1 cellular context compared by ENCODE assay signal in the genomic region with DNA sequence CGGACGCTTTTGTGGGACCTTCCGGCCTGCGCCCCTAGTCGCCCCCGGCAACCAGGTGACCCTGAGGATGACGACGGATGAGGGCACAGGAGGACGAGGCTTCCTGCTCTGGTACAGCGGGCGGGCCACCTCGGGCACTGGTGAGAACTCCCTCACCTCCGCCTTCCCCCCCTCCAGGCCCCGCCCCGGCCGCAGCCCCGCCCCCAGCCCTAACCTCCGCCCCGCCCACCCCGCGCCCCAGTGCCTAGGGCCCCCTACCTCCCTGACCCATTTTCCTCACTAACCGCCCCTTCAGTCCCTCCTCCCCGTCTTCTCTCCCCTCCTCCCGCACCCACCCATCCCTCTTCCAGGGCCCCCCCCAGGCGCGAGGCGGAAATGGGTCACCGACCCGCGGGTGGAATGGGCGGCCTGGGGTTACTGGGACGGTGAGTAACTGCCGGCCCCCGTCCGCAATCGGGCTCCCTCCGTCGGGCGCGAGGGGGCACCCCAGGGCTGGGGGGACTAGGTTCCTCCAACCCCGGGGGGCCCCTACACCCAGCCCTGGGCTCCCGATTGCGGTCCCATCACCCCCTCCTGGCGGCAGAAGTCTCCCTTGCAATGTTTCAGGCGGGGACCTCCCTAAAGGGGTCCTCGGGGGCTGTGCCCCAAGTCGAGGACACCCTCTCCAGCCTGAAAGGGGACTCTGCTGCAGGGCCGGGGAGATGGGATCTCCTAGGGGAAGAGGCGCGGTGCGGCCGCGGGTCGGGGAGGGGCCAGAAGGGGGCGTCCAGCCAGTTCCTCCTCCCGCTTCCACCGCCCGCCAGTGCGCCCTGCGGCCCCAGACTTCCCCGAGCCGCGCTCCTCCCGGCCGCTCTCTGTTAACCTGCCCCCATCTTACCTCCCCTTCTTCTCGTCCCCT.
TF ChIP-seq lines count a peak whose summit lies in the region.

No MANE protein-coding gene starts in this region.

TF ChIP-seq in K562, 482 proteins besides CTCF, POLR2A, EP300 and RAD21 (continues in another document):
- TF ChIP-seq, protein P1, sequence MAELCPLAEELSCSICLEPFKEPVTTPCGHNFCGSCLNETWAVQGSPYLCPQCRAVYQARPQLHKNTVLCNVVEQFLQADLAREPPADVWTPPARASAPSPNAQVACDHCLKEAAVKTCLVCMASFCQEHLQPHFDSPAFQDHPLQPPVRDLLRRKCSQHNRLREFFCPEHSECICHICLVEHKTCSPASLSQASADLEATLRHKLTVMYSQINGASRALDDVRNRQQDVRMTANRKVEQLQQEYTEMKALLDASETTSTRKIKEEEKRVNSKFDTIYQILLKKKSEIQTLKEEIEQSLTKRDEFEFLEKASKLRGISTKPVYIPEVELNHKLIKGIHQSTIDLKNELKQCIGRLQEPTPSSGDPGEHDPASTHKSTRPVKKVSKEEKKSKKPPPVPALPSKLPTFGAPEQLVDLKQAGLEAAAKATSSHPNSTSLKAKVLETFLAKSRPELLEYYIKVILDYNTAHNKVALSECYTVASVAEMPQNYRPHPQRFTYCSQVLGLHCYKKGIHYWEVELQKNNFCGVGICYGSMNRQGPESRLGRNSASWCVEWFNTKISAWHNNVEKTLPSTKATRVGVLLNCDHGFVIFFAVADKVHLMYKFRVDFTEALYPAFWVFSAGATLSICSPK (IDR thresholded peaks at IDR 0.05; ENCODE audit: borderline replicate concordance), result no peak
- TF ChIP-seq NFE2 (IDR thresholded peaks at IDR 0.05; ENCODE audit: low read depth), result no peak
- TF ChIP-seq TAF7 (tag; IDR thresholded peaks at IDR 0.05), result no peak
- peak; percentile 67 to 91; a peak in 1 of 4 replicates for TF ChIP-seq SIN3A (IDR thresholded peaks at IDR 0.05; ENCODE audit: borderline replicate concordance in 2 of 2, control insufficient read depth in 1 of 2, low read depth in 2 of 2, low read length in 2 of 2)
- TF ChIP-seq BACH1 (tag; IDR thresholded peaks at IDR 0.05), result no peak
- TF ChIP-seq MED1 (CRISPR knock-in tag; IDR thresholded peaks at IDR 0.05; ENCODE audit: borderline replicate concordance), result no peak
- TF ChIP-seq, protein P2, sequence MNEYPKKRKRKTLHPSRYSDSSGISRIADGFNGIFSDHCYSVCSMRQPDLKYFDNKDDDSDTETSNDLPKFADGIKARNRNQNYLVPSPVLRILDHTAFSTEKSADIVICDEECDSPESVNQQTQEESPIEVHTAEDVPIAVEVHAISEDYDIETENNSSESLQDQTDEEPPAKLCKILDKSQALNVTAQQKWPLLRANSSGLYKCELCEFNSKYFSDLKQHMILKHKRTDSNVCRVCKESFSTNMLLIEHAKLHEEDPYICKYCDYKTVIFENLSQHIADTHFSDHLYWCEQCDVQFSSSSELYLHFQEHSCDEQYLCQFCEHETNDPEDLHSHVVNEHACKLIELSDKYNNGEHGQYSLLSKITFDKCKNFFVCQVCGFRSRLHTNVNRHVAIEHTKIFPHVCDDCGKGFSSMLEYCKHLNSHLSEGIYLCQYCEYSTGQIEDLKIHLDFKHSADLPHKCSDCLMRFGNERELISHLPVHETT (CRISPR knock-in tag; conservative IDR thresholded peaks at IDR 0.05 in 1 of 2, IDR thresholded peaks at IDR 0.05 in 1 of 2), result no peak
- no peak for TF ChIP-seq DIDO1 (tag; IDR thresholded peaks at IDR 0.05; ENCODE audit: low read depth)
- TF ChIP-seq, protein P3, sequence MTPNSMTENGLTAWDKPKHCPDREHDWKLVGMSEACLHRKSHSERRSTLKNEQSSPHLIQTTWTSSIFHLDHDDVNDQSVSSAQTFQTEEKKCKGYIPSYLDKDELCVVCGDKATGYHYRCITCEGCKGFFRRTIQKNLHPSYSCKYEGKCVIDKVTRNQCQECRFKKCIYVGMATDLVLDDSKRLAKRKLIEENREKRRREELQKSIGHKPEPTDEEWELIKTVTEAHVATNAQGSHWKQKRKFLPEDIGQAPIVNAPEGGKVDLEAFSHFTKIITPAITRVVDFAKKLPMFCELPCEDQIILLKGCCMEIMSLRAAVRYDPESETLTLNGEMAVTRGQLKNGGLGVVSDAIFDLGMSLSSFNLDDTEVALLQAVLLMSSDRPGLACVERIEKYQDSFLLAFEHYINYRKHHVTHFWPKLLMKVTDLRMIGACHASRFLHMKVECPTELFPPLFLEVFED (CRISPR knock-in tag; conservative IDR thresholded peaks at IDR 0.05), result no peak
- no peak for TF ChIP-seq TEAD4 (IDR thresholded peaks at IDR 0.05; ENCODE audit: low read length)
- no peak for TF ChIP-seq TEAD4 (CRISPR knock-in tag; IDR thresholded peaks at IDR 0.05; ENCODE audit: borderline replicate concordance)
- TF ChIP-seq, protein P4, sequence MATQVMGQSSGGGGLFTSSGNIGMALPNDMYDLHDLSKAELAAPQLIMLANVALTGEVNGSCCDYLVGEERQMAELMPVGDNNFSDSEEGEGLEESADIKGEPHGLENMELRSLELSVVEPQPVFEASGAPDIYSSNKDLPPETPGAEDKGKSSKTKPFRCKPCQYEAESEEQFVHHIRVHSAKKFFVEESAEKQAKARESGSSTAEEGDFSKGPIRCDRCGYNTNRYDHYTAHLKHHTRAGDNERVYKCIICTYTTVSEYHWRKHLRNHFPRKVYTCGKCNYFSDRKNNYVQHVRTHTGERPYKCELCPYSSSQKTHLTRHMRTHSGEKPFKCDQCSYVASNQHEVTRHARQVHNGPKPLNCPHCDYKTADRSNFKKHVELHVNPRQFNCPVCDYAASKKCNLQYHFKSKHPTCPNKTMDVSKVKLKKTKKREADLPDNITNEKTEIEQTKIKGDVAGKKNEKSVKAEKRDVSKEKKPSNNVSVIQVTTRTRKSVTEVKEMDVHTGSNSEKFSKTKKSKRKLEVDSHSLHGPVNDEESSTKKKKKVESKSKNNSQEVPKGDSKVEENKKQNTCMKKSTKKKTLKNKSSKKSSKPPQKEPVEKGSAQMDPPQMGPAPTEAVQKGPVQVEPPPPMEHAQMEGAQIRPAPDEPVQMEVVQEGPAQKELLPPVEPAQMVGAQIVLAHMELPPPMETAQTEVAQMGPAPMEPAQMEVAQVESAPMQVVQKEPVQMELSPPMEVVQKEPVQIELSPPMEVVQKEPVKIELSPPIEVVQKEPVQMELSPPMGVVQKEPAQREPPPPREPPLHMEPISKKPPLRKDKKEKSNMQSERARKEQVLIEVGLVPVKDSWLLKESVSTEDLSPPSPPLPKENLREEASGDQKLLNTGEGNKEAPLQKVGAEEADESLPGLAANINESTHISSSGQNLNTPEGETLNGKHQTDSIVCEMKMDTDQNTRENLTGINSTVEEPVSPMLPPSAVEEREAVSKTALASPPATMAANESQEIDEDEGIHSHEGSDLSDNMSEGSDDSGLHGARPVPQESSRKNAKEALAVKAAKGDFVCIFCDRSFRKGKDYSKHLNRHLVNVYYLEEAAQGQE (CRISPR knock-in tag; IDR thresholded peaks at IDR 0.05; ENCODE audit: low read depth), result peak; percentile 72; the same call in 1 of the 2 replicates
- TF ChIP-seq TAL1 (IDR thresholded peaks at IDR 0.05), result peak; percentile 15; the same call in 1 of the 2 replicates
- no peak for TF ChIP-seq ZNF518B (CRISPR knock-in tag; IDR thresholded peaks at IDR 0.05)
- peak; percentile 92 for TF ChIP-seq ZNF263 (CRISPR knock-in tag; IDR thresholded peaks at IDR 0.05; ENCODE audit: borderline replicate concordance)
- peak; percentile 67 for TF ChIP-seq SMAD1 (IDR thresholded peaks at IDR 0.05; ENCODE audit: low read depth, low read length, partially characterized antibody)
- no peak for TF ChIP-seq EZH2 (IDR thresholded peaks at IDR 0.05; ENCODE audit: borderline replicate concordance, low read depth, low read length)
- TF ChIP-seq ZNF407 (IDR thresholded peaks at IDR 0.05; ENCODE audit: low read depth), result 0 out of 2 replicates have a peak, but pooled peaks have one; percentile 19
- no peak for TF ChIP-seq HDGF (IDR thresholded peaks at IDR 0.05)
- TF ChIP-seq SRSF9 (IDR thresholded peaks at IDR 0.05; ENCODE audit: borderline replicate concordance, low read depth, low read length), result no peak
- 0 out of 2 replicates have a peak, but pooled peaks have one; percentile 67 for TF ChIP-seq ATF6 (CRISPR knock-in tag; IDR thresholded peaks at IDR 0.05)
- TF ChIP-seq TFAM (CRISPR knock-in tag; conservative IDR thresholded peaks at IDR 0.05), result no peak
- TF ChIP-seq ZNF239 (CRISPR knock-in tag; IDR thresholded peaks at IDR 0.05), result no peak
